8 cellular contexts compared by ENCODE assay signal in genomic region chr10:50552771-50553535, GRCh38.
DNase-seq lines count a peak whose midpoint lies in the region; ATAC-seq and TF ChIP-seq lines count a peak whose summit lies in the region.

No MANE protein-coding gene starts in this region.

- intact Hi-C loops in ovary (cut with DNase I) = loop anchor here in 3 of 4 donors (10.0 kb wide), 1 partner anchor 72 kb away; the partner anchor contains the start of gene SGMS1 (in 3 of the 3)

- no peaks in the 10 kb centered on the region for H3K27me3 ChIP-seq in ovary

- DNase-seq in activated gamma-delta T cell treated with Interleukin-2 at 50 U/mL for 16 hours = peak; percentile 32
- no peak for DNase-seq in activated gamma-delta T cell (lab: John Stamatoyannopoulos, UW)
- DNase-seq in activated CD4-positive, alpha-beta T cell treated with anti-CD3 and anti-CD28 coated beads, Interleukin-2, amount 10 ng/mL, durations not matched to agents 7 days and 5 days = peak; percentile 29
- DNase-seq in left kidney (ENCODE audit: low read depth, low spot score) = peak; percentile 91
- DNase-seq in ovary = no peak
- no peak for DNase-seq in NCI-H1048 (lab: John Stamatoyannopoulos, UW)

- no peaks in the 10 kb centered on the region for H3K27me3 Mint-ChIP-seq in activated CD4-positive, alpha-beta T cell treated with anti-CD3 and anti-CD28 coated beads, Interleukin-2, amount 10 ng/mL, durations not matched to agents 7 days and 5 days

- no peak overlapping the region for H3K4me3 Mint-ChIP-seq in activated CD4-positive, alpha-beta T cell treated with anti-CD3 and anti-CD28 coated beads, Interleukin-2, amount 10 ng/mL, durations not matched to agents 7 days and 5 days

- TF ChIP-seq POLR2A in ovary (IDR thresholded peaks at IDR 0.05) = no peak

- H3K36me3 Mint-ChIP-seq in activated CD4-positive, alpha-beta T cell treated with anti-CD3 and anti-CD28 coated beads, Interleukin-2, amount 10 ng/mL, durations not matched to agents 7 days and 5 days (ENCODE audit: low read depth) = peaks cover 6% of the 10 kb centered on the region

- peak; percentile 66 for ATAC-seq in HG02981 (IDR thresholded peaks at IDR 0.05; ENCODE audit: unreplicated experiment)
- no peak for ATAC-seq in HG03342 (IDR thresholded peaks at IDR 0.05; ENCODE audit: unreplicated experiment)

- peak overlapping the region in 1 of 2 donors; percentile 10 for H3K27ac ChIP-seq in ovary

- H3K4me3 ChIP-seq in ovary = no peak overlapping the region

- peaks cover 10% of the 10 kb centered on the region for H3K9me3 Mint-ChIP-seq in activated CD4-positive, alpha-beta T cell treated with anti-CD3 and anti-CD28 coated beads, Interleukin-2, amount 10 ng/mL, durations not matched to agents 7 days and 5 days

- no peaks in the 10 kb centered on the region for H3K36me3 ChIP-seq in ovary

- 84 to 85% (median 85%) methylated on average over 4 of the region's 4 CpGs for WGBS in ovary, 3 donors

- peaks cover 5% of the 10 kb centered on the region for H3K4me1 Mint-ChIP-seq in activated CD4-positive, alpha-beta T cell treated with anti-CD3 and anti-CD28 coated beads, Interleukin-2, amount 10 ng/mL, durations not matched to agents 7 days and 5 days

- POLR2A ChIA-PET in activated CD4-positive, alpha-beta T cell treated with anti-CD3 and anti-CD28 coated beads, Interleukin-2, amount 10 ng/mL, durations not matched to agents 7 days and 5 days (lab: Charles Lee) = no interaction called here

- H3K4me1 ChIP-seq in ovary (ENCODE audit: insufficient read depth) = peaks cover 22% of the 10 kb centered on the region

- no peak for TF ChIP-seq CTCF in ovary (IDR thresholded peaks at IDR 0.05)

- TF ChIP-seq EP300 in ovary (IDR thresholded peaks at IDR 0.05) = no peak

- H3K9me3 ChIP-seq in ovary = no peaks in the 10 kb centered on the region

- H3K27ac Mint-ChIP-seq in activated CD4-positive, alpha-beta T cell treated with anti-CD3 and anti-CD28 coated beads, Interleukin-2, amount 10 ng/mL, durations not matched to agents 7 days and 5 days = no peak overlapping the region

- CTCF ChIA-PET in activated CD4-positive, alpha-beta T cell treated with anti-CD3 and anti-CD28 coated beads, Interleukin-2, amount 10 ng/mL, durations not matched to agents 7 days and 5 days (lab: Charles Lee) = interaction anchor here (0.6 to 1.2 kb wide), 2 partner anchors 12 to 58 kb away, joined by 3 read pairs; no protein-coding TSS in a partner anchor

Comparison
In these comparisons a context has a peak if more than half of its experiments do, and no peak if none do; other contexts are left out.
1. DNase-seq: peak in activated gamma-delta T cell treated with Interleukin-2 at 50 U/mL for 16 hours (single experiment), activated CD4-positive, alpha-beta T cell treated with anti-CD3 and anti-CD28 coated beads, Interleukin-2, amount 10 ng/mL, durations not matched to agents 7 days and 5 days (single experiment) and left kidney (single experiment); none in activated gamma-delta T cell (single experiment), ovary (0 of 5) and NCI-H1048 (single experiment).